Comparison of ENCODE assay signal across 27 cellular contexts in genomic region chr14:104577457-104578301, GRCh38. TPM values are rescaled to one million over a fixed set of nuclear protein-coding genes. Genes with fewer than 3 reads are reported as not detected.
"Had no signal": no experiment of that assay in that cellular context is flagged by ENCODE, and none has a peak within 500 bp of the region (broad histone marks: within the 10 kb centered on the region; RNA-seq: fewer than 3 reads in every experiment).

No MANE protein-coding gene starts in this region.

- H3K4me1 ChIP-seq: foreskin keratinocyte, prostate gland, SJCRH30 had no signal

- H3K36me3 ChIP-seq: ovary, prostate gland, SJCRH30, upper lobe of left lung had no signal

- H3K27ac Mint-ChIP-seq: activated CD4-positive, alpha-beta memory T cell treated with anti-CD3 and anti-CD28 coated beads for 36 hours; activated naive CD4-positive, alpha-beta T cell treated with anti-CD3 and anti-CD28 coated beads, Interleukin-2, amount 10 ng/mL, durations not matched to agents 7 days and 5 days; activated T-cell treated with anti-CD3 and anti-CD28 coated beads, Interleukin-2, amount 50 U/mL, for 72 hours; immature natural killer cell; naive B cell; stimulated activated effector memory CD8-positive, alpha-beta T cell treated with anti-CD3 and anti-CD28 coated beads, Interleukin-12 subunit alpha, Interleukin-12 subunit beta, amount 100 ng/mL, for 72 hours; stimulated activated naive CD8-positive, alpha-beta T cell treated with anti-CD3 and anti-CD28 coated beads, Interleukin-15, amount 100 ng/mL, for 72 hours; T-helper 1 cell treated with Interleukin-12 subunit alpha and Interleukin-12 subunit beta and Interleukin-4 antibody, amounts not matched to agents 30 μg/mL and 1 μg/mL, for 36 hours had no signal

- H3K4me3 ChIP-seq: ovary, prostate gland, SJCRH30, skin epidermis, upper lobe of left lung had no signal

- H3K9me3 Mint-ChIP-seq: activated CD4-positive, alpha-beta memory T cell treated with anti-CD3 and anti-CD28 coated beads for 36 hours; activated naive CD4-positive, alpha-beta T cell treated with anti-CD3 and anti-CD28 coated beads, Interleukin-2, amount 10 ng/mL, durations not matched to agents 7 days and 5 days; activated T-cell treated with anti-CD3 and anti-CD28 coated beads, Interleukin-2, amount 50 U/mL, for 72 hours; immature natural killer cell; naive B cell; stimulated activated effector memory CD8-positive, alpha-beta T cell treated with anti-CD3 and anti-CD28 coated beads, Interleukin-12 subunit alpha, Interleukin-12 subunit beta, amount 100 ng/mL, for 72 hours; stimulated activated naive CD8-positive, alpha-beta T cell treated with anti-CD3 and anti-CD28 coated beads, Interleukin-15, amount 100 ng/mL, for 72 hours; T-helper 1 cell treated with Interleukin-12 subunit alpha and Interleukin-12 subunit beta and Interleukin-4 antibody, amounts not matched to agents 30 μg/mL and 1 μg/mL, for 36 hours had no signal

- H3K27ac ChIP-seq: foreskin keratinocyte, ovary, prostate gland, SJCRH30, upper lobe of left lung had no signal

- H3K27me3 Mint-ChIP-seq: activated naive CD4-positive, alpha-beta T cell treated with anti-CD3 and anti-CD28 coated beads, Interleukin-2, amount 10 ng/mL, durations not matched to agents 7 days and 5 days had no signal

- H3K36me3 Mint-ChIP-seq: activated CD4-positive, alpha-beta memory T cell treated with anti-CD3 and anti-CD28 coated beads for 36 hours; activated naive CD4-positive, alpha-beta T cell treated with anti-CD3 and anti-CD28 coated beads, Interleukin-2, amount 10 ng/mL, durations not matched to agents 7 days and 5 days; brain; immature natural killer cell; naive B cell; stimulated activated effector memory CD8-positive, alpha-beta T cell treated with anti-CD3 and anti-CD28 coated beads, Interleukin-12 subunit alpha, Interleukin-12 subunit beta, amount 100 ng/mL, for 72 hours had no signal

- H3K4me3 Mint-ChIP-seq: activated CD4-positive, alpha-beta memory T cell treated with anti-CD3 and anti-CD28 coated beads for 36 hours; activated naive CD4-positive, alpha-beta T cell treated with anti-CD3 and anti-CD28 coated beads, Interleukin-2, amount 10 ng/mL, durations not matched to agents 7 days and 5 days; activated T-cell treated with anti-CD3 and anti-CD28 coated beads, Interleukin-2, amount 50 U/mL, for 72 hours; brain; immature natural killer cell; naive B cell; stimulated activated effector memory CD8-positive, alpha-beta T cell treated with anti-CD3 and anti-CD28 coated beads, Interleukin-12 subunit alpha, Interleukin-12 subunit beta, amount 100 ng/mL, for 72 hours; stimulated activated naive CD8-positive, alpha-beta T cell treated with anti-CD3 and anti-CD28 coated beads, Interleukin-15, amount 100 ng/mL, for 72 hours; T-helper 1 cell treated with Interleukin-12 subunit alpha and Interleukin-12 subunit beta and Interleukin-4 antibody, amounts not matched to agents 30 μg/mL and 1 μg/mL, for 36 hours had no signal

- DNase-seq: activated CD4-positive, alpha-beta memory T cell treated with anti-CD3 and anti-CD28 coated beads for 36 hours; activated CD4-positive, alpha-beta T cell treated with anti-CD3 and anti-CD28 coated beads for 4 hours; activated CD4-positive, CD25-positive, alpha-beta regulatory T cell; activated effector memory CD4-positive, alpha-beta T cell treated with Interleukin-2 at 50 U/mL for 16 hours; activated naive CD4-positive, alpha-beta T cell treated with anti-CD3 and anti-CD28 coated beads, Interleukin-2, amount 10 ng/mL, durations not matched to agents 7 days and 5 days; activated T-cell treated with anti-CD3 and anti-CD28 coated beads, Interleukin-2, amount 50 U/mL, for 72 hours; anterior cingulate cortex; effector memory CD4-positive, alpha-beta T cell; foreskin keratinocyte; immature natural killer cell; kidney glomerular epithelial cell; left ventricle myocardium superior; naive B cell; ovary; SJCRH30; stimulated activated CD4-positive, alpha-beta T cell treated with anti-CD3 and anti-CD28 coated beads, Interleukin-2, amount 100 ng/mL, for 24 hours; stimulated activated naive CD8-positive, alpha-beta T cell treated with anti-CD3 and anti-CD28 coated beads, Interleukin-15, amount 100 ng/mL, for 72 hours; T1000; upper lobe of left lung had no signal

- H3K27me3 ChIP-seq: ovary had no signal

- H3K4me1 Mint-ChIP-seq: activated naive CD4-positive, alpha-beta T cell treated with anti-CD3 and anti-CD28 coated beads, Interleukin-2, amount 10 ng/mL, durations not matched to agents 7 days and 5 days; immature natural killer cell; naive B cell; stimulated activated effector memory CD8-positive, alpha-beta T cell treated with anti-CD3 and anti-CD28 coated beads, Interleukin-12 subunit alpha, Interleukin-12 subunit beta, amount 100 ng/mL, for 72 hours; stimulated activated naive CD8-positive, alpha-beta T cell treated with anti-CD3 and anti-CD28 coated beads, Interleukin-15, amount 100 ng/mL, for 72 hours had no signal

- H3K9me3 ChIP-seq: ovary, prostate gland, SJCRH30, upper lobe of left lung had no signal

RNA-seq across cellular contexts. Expression of gene C14orf180, which starts 1.9 kb away (rescaled TPM):
- total RNA-seq: activated CD4-positive, alpha-beta memory T cell treated with anti-CD3 and anti-CD28 coated beads for 36 hours; activated T-cell treated with anti-CD3 and anti-CD28 coated beads, Interleukin-2, amount 50 U/mL, for 72 hours; dermis microvascular lymphatic vessel endothelial cell; foreskin keratinocyte; glomerular endothelial cell; SJCRH30; temporal lobe; upper lobe of left lung had no signal
- polyA plus RNA-seq: foreskin keratinocyte, immature natural killer cell had no signal

RNA-seq across cellular contexts. Expression of gene TMEM179, which starts 26.9 kb away (rescaled TPM):
- total RNA-seq: activated CD4-positive, alpha-beta memory T cell treated with anti-CD3 and anti-CD28 coated beads for 36 hours; foreskin keratinocyte; left ventricle myocardium superior; SJCRH30; upper lobe of left lung had no signal
- polyA plus RNA-seq: foreskin keratinocyte, immature natural killer cell had no signal
